Comparison of ENCODE assay signal across 1 cellular context in the genomic region with DNA sequence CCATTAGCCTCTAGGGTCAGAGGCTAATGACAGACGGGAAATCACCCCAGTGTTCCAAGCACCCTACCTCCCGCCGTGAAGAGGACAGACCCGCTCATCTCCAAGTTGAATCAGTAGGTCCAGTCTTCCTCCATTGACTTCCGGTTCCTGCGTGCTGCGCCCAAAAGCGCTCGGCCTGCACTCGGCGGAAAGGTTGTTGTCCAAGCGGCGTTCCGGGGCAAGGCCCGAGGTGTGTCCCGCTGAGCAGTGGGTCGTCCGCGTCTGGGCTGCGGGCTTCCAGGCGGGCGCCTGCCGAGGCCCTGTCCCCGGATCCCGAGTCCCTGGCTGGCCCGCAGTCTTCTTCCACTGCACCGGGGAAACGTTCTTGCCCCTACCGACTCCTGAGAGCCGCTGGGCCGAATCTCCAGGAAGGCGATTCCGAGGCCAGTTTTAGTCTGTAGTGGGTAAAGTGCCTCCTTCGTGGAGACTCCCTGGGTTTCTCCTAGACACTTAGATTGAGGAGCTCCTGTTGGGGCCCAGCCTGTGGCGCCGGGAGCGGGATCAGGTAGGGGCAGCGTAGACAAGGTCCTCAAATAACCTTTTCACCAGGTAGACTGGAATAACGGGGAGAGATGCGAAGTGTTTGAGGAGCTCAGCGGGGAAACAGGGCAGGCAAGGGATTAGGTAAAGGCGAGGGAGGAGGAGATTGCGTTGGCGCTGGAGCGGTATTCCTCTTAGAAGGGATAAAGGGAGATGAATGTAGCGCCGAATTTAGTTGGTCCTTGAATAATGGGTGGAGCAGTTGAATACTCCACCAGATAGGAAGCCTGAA.
TF ChIP-seq lines count a peak whose summit lies in the region.

A gene with protein sequence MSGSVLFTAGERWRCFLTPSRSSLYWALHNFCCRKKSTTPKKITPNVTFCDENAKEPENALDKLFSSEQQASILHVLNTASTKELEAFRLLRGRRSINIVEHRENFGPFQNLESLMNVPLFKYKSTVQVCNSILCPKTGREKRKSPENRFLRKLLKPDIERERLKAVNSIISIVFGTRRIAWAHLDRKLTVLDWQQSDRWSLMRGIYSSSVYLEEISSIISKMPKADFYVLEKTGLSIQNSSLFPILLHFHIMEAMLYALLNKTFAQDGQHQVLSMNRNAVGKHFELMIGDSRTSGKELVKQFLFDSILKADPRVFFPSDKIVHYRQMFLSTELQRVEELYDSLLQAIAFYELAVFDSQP (minus strand): TSS at position 138 of the 811 bp plus-strand sequence. CDS start 40 bp downstream, at position 98.

TF ChIP-seq in H1, 55 proteins besides CTCF, POLR2A, EP300 and RAD21 (continued from another document):
- TF ChIP-seq HDAC2 (IDR thresholded peaks at IDR 0.05; ENCODE audit: borderline replicate concordance in 1 of 2, low read depth in 2 of 2, low read length in 2 of 2) (peak; percentile 41 to 66; a peak in 1 of 4 replicates), TAF1 (IDR thresholded peaks at IDR 0.05; ENCODE audit: low read depth, low read length) (peak; percentile 91), CHD1 (IDR thresholded peaks at IDR 0.05; ENCODE audit: low read depth, low read length) (no peak), JUND (IDR thresholded peaks at IDR 0.05; ENCODE audit: low read length) (peak; percentile 29; the same call in 1 of the 2 replicates), NRF1 (IDR thresholded peaks at IDR 0.05; ENCODE audit: low read depth, low read length) (no peak), EGR1 (IDR thresholded peaks at IDR 0.05; ENCODE audit: borderline replicate concordance, low read depth, low read length) (no peak), SAP30 (IDR thresholded peaks at IDR 0.05; ENCODE audit: insufficient read depth, insufficient replicate concordance, low read length) (peak; percentile 40), TCF12 (IDR thresholded peaks at IDR 0.05; ENCODE audit: low read depth, low read length) (0 out of 2 replicates have a peak, but pooled peaks have one; percentile 43)
